In genomic region chr3:64387688-64388087, GRCh38 we compare ENCODE assay signal across 28 cellular contexts.
"Had no signal": no experiment of that assay in that cellular context is flagged by ENCODE, and none has a peak within 500 bp of the region (broad histone marks: within the 10 kb centered on the region; RNA-seq: fewer than 3 reads in every experiment).

No MANE protein-coding gene starts in this region.

- H3K4me1 ChIP-seq: parathyroid adenoma, prostate gland, right lobe of liver, sigmoid colon, stomach, thyroid gland, tibial nerve, vagina had no signal

- H3K4me3 ChIP-seq: neural progenitor cell, ovary, prostate gland, right lobe of liver, sigmoid colon, stomach, thoracic aorta, thyroid gland, tibial nerve, upper lobe of left lung, vagina had no signal

- DNase-seq: natural killer cell; occipital lobe; ovary; posterior cingulate gyrus; right cardiac atrium; right lobe of liver; sigmoid colon; small intestine; stimulated activated CD4-positive, alpha-beta T cell treated with anti-CD3 and anti-CD28 coated beads, Interleukin-15, amount 100 ng/mL, for 24 hours; stimulated activated CD4-positive, alpha-beta T cell treated with anti-CD3 and anti-CD28 coated beads, Interleukin-2, amount 100 ng/mL, for 24 hours; stimulated activated CD4-positive, alpha-beta T cell treated with anti-CD3 and anti-CD28 coated beads, Interleukin-2, amount 100 ng/mL, for 48 hours; stimulated activated CD4-positive, alpha-beta T cell treated with anti-CD3 and anti-CD28 coated beads, Interleukin-4, amount 100 ng/mL, for 24 hours; stimulated activated naive B cell treated with anti-CD40 and anti-IgM and Interleukin-4, amounts not matched to agents 10 μg/mL and 1 μg/mL and 100 μg/mL, for 72 hours; stimulated activated naive CD4-positive, alpha-beta T cell treated with Interleukin-2 at 50 U/mL for 16 hours; stomach; thyroid gland; trophoblast cell; upper lobe of left lung had no signal

- H3K27me3 ChIP-seq: neural progenitor cell, ovary, right lobe of liver, sigmoid colon, stomach, thyroid gland, tibial nerve, upper lobe of left lung, vagina had no signal

- H3K27me3 Mint-ChIP-seq: stimulated activated naive B cell treated with anti-CD40 and anti-IgM and Interleukin-4, amounts not matched to agents 10 μg/mL and 1 μg/mL and 100 μg/mL, for 72 hours had no signal

- H3K27ac Mint-ChIP-seq: natural killer cell; neural progenitor cell; stimulated activated effector memory CD8-positive, alpha-beta T cell treated with anti-CD3 and anti-CD28 coated beads, Interleukin-12 subunit alpha, Interleukin-12 subunit beta, amount 100 ng/mL, for 72 hours; stimulated activated naive B cell treated with anti-CD40 and anti-IgM and Interleukin-4, amounts not matched to agents 10 μg/mL and 1 μg/mL and 100 μg/mL, for 72 hours; stimulated activated naive CD8-positive, alpha-beta T cell treated with anti-CD3 and anti-CD28 coated beads, Interleukin-15, Interleukin-2, amounts not matched to agents 100 ng/mL and 50 ng/mL, for 24 hours had no signal

- H3K4me2 ChIP-seq: neural progenitor cell had no signal

- H3K27ac ChIP-seq: neural progenitor cell, ovary, parathyroid adenoma, prostate gland, right lobe of liver, sigmoid colon, stomach, thoracic aorta, thyroid gland, tibial nerve, upper lobe of left lung, vagina had no signal

- H3K4me3 Mint-ChIP-seq: natural killer cell; nephron; neural progenitor cell; stimulated activated effector memory CD8-positive, alpha-beta T cell treated with anti-CD3 and anti-CD28 coated beads, Interleukin-12 subunit alpha, Interleukin-12 subunit beta, amount 100 ng/mL, for 72 hours; stimulated activated naive B cell treated with anti-CD40 and anti-IgM and Interleukin-4, amounts not matched to agents 10 μg/mL and 1 μg/mL and 100 μg/mL, for 72 hours; stimulated activated naive CD8-positive, alpha-beta T cell treated with anti-CD3 and anti-CD28 coated beads, Interleukin-15, Interleukin-2, amounts not matched to agents 100 ng/mL and 50 ng/mL, for 24 hours had no signal

- H3K9ac ChIP-seq: neural progenitor cell, parathyroid adenoma had no signal

- H3K9me3 Mint-ChIP-seq: nephron; neural progenitor cell; stimulated activated effector memory CD8-positive, alpha-beta T cell treated with anti-CD3 and anti-CD28 coated beads, Interleukin-12 subunit alpha, Interleukin-12 subunit beta, amount 100 ng/mL, for 72 hours; stimulated activated naive B cell treated with anti-CD40 and anti-IgM and Interleukin-4, amounts not matched to agents 10 μg/mL and 1 μg/mL and 100 μg/mL, for 72 hours; stimulated activated naive CD8-positive, alpha-beta T cell treated with anti-CD3 and anti-CD28 coated beads, Interleukin-15, Interleukin-2, amounts not matched to agents 100 ng/mL and 50 ng/mL, for 24 hours had no signal

- H3K36me3 Mint-ChIP-seq: natural killer cell; stimulated activated effector memory CD8-positive, alpha-beta T cell treated with anti-CD3 and anti-CD28 coated beads, Interleukin-12 subunit alpha, Interleukin-12 subunit beta, amount 100 ng/mL, for 72 hours; stimulated activated naive B cell treated with anti-CD40 and anti-IgM and Interleukin-4, amounts not matched to agents 10 μg/mL and 1 μg/mL and 100 μg/mL, for 72 hours had no signal

- H3K4me1 Mint-ChIP-seq: natural killer cell; stimulated activated effector memory CD8-positive, alpha-beta T cell treated with anti-CD3 and anti-CD28 coated beads, Interleukin-12 subunit alpha, Interleukin-12 subunit beta, amount 100 ng/mL, for 72 hours; stimulated activated naive B cell treated with anti-CD40 and anti-IgM and Interleukin-4, amounts not matched to agents 10 μg/mL and 1 μg/mL and 100 μg/mL, for 72 hours had no signal

- H3K79me2 ChIP-seq: parathyroid adenoma had no signal

- H3K9me3 ChIP-seq: ovary, prostate gland, right lobe of liver, sigmoid colon, thoracic aorta, thyroid gland, tibial nerve, upper lobe of left lung, vagina had no signal

- H3K36me3 ChIP-seq: neural progenitor cell, ovary, prostate gland, right lobe of liver, sigmoid colon, stomach, thoracic aorta, thyroid gland, tibial nerve, upper lobe of left lung, vagina had no signal

- FAIRE-seq: small intestine, urothelium cell line had no signal

- H2AFZ ChIP-seq: neural progenitor cell, parathyroid adenoma had no signal
